In the genomic region with DNA sequence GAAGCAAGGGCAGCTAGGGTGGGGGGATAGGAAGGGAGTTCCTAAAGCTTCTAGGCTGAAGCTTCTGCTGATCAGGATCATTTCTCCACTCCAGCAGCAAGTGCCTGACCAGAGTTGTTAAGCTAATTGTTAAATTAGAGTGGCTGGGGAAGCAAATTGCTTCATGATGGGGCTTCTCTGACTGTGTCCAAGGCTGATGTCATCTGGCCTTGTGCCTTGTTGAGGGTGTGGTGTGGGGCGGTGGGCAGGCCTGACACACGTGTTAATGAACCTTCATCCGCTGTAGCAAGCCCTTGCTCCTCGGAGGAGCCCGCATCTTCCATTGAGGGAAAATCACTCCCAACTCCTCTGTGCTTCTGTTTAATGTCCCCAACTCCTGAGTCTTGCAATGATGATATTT, we compare ENCODE assay signal across 15 cellular contexts. TPM values are rescaled to one million over a fixed set of nuclear protein-coding genes. Genes with fewer than 3 reads are reported as not detected.
DNase-seq lines count a peak whose midpoint lies in the region; ATAC-seq and TF ChIP-seq lines count a peak whose summit lies in the region.
"Had no signal": no experiment of that assay in that cellular context is flagged by ENCODE, and none has a peak within 500 bp of the region (broad histone marks: within the 10 kb centered on the region; RNA-seq: fewer than 3 reads in every experiment).

No MANE protein-coding gene starts in this region.

- peak overlapping the region; percentile 14 for H3K4me3 Mint-ChIP-seq in glutamatergic neuron (ENCODE audit: unreplicated experiment)
- H3K4me3 Mint-ChIP-seq: B cell; CD4-positive, alpha-beta T cell; HFFc6 had no signal

- H3K79me2 ChIP-seq in hepatocyte: no peaks in the 10 kb centered on the region

- TF ChIP-seq CTCF in glutamatergic neuron (IDR thresholded peaks at IDR 0.05; ENCODE audit: partially characterized antibody, unreplicated experiment) (no peak), hepatocyte (IDR thresholded peaks at IDR 0.05; ENCODE audit: poor library complexity) (no peak)

- H3K4me3 ChIP-seq in SJSA1: no peak overlapping the region
- H3K4me3 ChIP-seq in aorta (ENCODE audit: low read length in 2 of 2): no peak overlapping the region
- H3K4me3 ChIP-seq in hepatocyte: no peak overlapping the region

- H3K9me3 ChIP-seq in SJSA1 (replicated peaks) (no peaks in the 10 kb centered on the region), aorta (ENCODE audit: control insufficient read depth, low read length) (no peaks in the 10 kb centered on the region), hepatocyte (ENCODE audit: low read depth) (no peaks in the 10 kb centered on the region)

- no peaks in the 10 kb centered on the region for H4K20me1 ChIP-seq in hepatocyte (ENCODE audit: insufficient read depth, poor library complexity, severe bottlenecking)

- H3K4me1 ChIP-seq in SJSA1 (replicated peaks) (peaks cover 34% of the 10 kb centered on the region), aorta (ENCODE audit: control insufficient read depth in 1 of 2, insufficient read depth in 2 of 2, low read length in 2 of 2) (peaks cover 4 to 13% of the 10 kb centered on the region in 2 donors), hepatocyte (ENCODE audit: insufficient read depth) (no peaks in the 10 kb centered on the region)

- H2AFZ ChIP-seq in hepatocyte: no peak overlapping the region

- H3K27me3 Mint-ChIP-seq in glutamatergic neuron (ENCODE audit: unreplicated experiment): peaks cover 17% of the 10 kb centered on the region

- H3K27me3 ChIP-seq in SJSA1 (replicated peaks): no peaks in the 10 kb centered on the region
- H3K27me3 ChIP-seq in aorta (ENCODE audit: control insufficient read depth in 1 of 2, insufficient read depth in 2 of 2, low read length in 1 of 2): no peaks in the 10 kb centered on the region
- peaks cover 6% of the 10 kb centered on the region for H3K27me3 ChIP-seq in hepatocyte

- DNase-seq in GM04504 (ENCODE audit: low read depth): peak; percentile 9
- no peak for DNase-seq in SJSA1 (ENCODE audit: low read depth in 1 of 2, low spot score in 2 of 2)
- DNase-seq in glutamatergic neuron: no peak
- DNase-seq in aorta: no peak
- DNase-seq in left colon: no peak
- no peak for DNase-seq in hepatocyte (ENCODE audit: low spot score)
- DNase-seq: ACHN; Calu3; CD4-positive, alpha-beta T cell; DMS 273 treated with DMSO at 0.1 percent for 48 hours; HCEC 1CT; HFFc6 had no signal

- peak overlapping the region; percentile 76 for H3K27ac Mint-ChIP-seq in glutamatergic neuron (ENCODE audit: unreplicated experiment)
- H3K27ac Mint-ChIP-seq: B cell; CD4-positive, alpha-beta T cell; HFFc6 had no signal

- ATAC-seq in aorta (ENCODE audit: low FRiP score) (no peak), left colon (no peak), GM21825 (IDR thresholded peaks at IDR 0.05; ENCODE audit: unreplicated experiment) (no peak)
- ATAC-seq: HepG2 had no signal

- peaks cover 13% of the 10 kb centered on the region for H3K9me3 Mint-ChIP-seq in glutamatergic neuron (ENCODE audit: unreplicated experiment)
- H3K9me3 Mint-ChIP-seq: CD4-positive, alpha-beta T cell; HFFc6 had no signal

- H3K4me1 Mint-ChIP-seq in glutamatergic neuron (ENCODE audit: low read depth, unreplicated experiment): peaks cover 80% of the 10 kb centered on the region
- H3K4me1 Mint-ChIP-seq: B cell had no signal

- no peaks in the 10 kb centered on the region for H3K9me2 ChIP-seq in hepatocyte (replicated peaks; ENCODE audit: insufficient read depth)

- H3K27ac ChIP-seq in SJSA1: peak overlapping the region; percentile 60
- H3K27ac ChIP-seq in aorta (ENCODE audit: low read depth in 1 of 2, low read length in 2 of 2): peak overlapping the region; percentile 47 to 56
- H3K27ac ChIP-seq in hepatocyte: no peak overlapping the region

- 73% methylated on average over 5 of the region's 5 CpGs for WGBS in aorta, 2 donors
- WGBS in hepatocyte (ENCODE audit: low lambda C conversion rate, missing lambda C conversion rate): 96% methylated on average over 5 of the region's 5 CpGs

- intact Hi-C loops in aorta (cut with DNase I) (loop anchor here (5.0 kb wide), 2 partner anchors 39 to 59 kb away; no protein-coding TSS in a partner anchor), left colon (cut with DNase I, micrococcal nuclease) (loop anchor here in 1 of 2 donors (10.0 kb wide), 1 partner anchor 51 kb away; no protein-coding TSS in a partner anchor)

- H3K36me3 ChIP-seq in SJSA1 (no peaks in the 10 kb centered on the region), aorta (ENCODE audit: control insufficient read depth in 1 of 2, insufficient read depth in 2 of 2, low read length in 1 of 2) (no peaks in the 10 kb centered on the region), hepatocyte (replicated peaks; ENCODE audit: insufficient read depth, low read depth) (no peaks in the 10 kb centered on the region)

- H3K4me2 ChIP-seq in hepatocyte: no peak overlapping the region

- no peaks in the 10 kb centered on the region for H3K36me3 Mint-ChIP-seq in glutamatergic neuron (ENCODE audit: unreplicated experiment)

RNA-seq across cellular contexts. Expression of gene KALRN, which starts 43.1 kb away (rescaled TPM):
- total RNA-seq in SJSA1 (2014; rRNA removed; shearing (Covaris generic)): 19.6 and 25.4 TPM in 2 replicates
- total RNA-seq in glutamatergic neuron (ENCODE audit: unreplicated experiment): 867 TPM
- total RNA-seq in aorta: 100 to 1,000 TPM; 257 to 436 TPM
- polyA plus RNA-seq in aorta: 10 to 100 TPM; 32.6 to 46.4 TPM
- total RNA-seq in left colon: 10 to 100 TPM; 64.7 to 74.3 TPM
- total RNA-seq in hepatocyte: 29.3 and 42.2 TPM in 2 replicates
- 22.9 and 26.0 TPM in 2 replicates for polyA plus RNA-seq in hepatocyte
- total RNA-seq: B cell had no signal
